In the genomic region with DNA sequence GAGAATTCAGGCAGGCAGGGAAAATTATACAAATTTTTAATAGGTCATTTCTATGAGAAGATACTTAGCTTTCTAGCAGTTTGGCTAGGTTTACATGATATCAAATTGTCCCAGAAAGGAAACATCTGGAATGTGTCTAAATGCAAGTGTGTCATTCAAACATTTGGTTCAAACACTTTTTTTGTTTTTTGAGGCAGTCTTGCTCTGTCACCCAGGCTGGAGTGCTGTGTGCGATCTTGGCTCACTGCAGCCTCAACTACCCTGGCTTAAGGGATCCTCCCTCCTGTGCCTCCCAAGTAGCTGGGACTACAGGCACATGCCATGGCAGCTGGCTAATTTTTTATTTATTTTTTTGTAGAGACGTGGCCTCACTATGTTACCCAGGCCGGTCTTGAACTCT, we compare ENCODE assay signal across 23 cellular contexts. TPM values are rescaled to one million over a fixed set of nuclear protein-coding genes. Genes with fewer than 3 reads are reported as not detected.
DNase-seq lines count a peak whose midpoint lies in the region; ATAC-seq and TF ChIP-seq lines count a peak whose summit lies in the region.
"Had no signal": no experiment of that assay in that cellular context is flagged by ENCODE, and none has a peak within 500 bp of the region (broad histone marks: within the 10 kb centered on the region; RNA-seq: fewer than 3 reads in every experiment).

No MANE protein-coding gene starts in this region.

- peak overlapping the region; percentile 46 to 60 for H3K27ac ChIP-seq in ascending aorta
- peak overlapping the region in 11 of 12 donors; percentile 14 to 80 (median 39) for H3K27ac ChIP-seq in heart left ventricle
- peak overlapping the region; percentile 64 to 67 for H3K27ac ChIP-seq in tibial artery
- H3K27ac ChIP-seq: hepatocyte, HL-60 had no signal

- no peak overlapping the region for H3K4me3 Mint-ChIP-seq in nephron
- H3K4me3 Mint-ChIP-seq: activated naive CD8-positive, alpha-beta T cell treated with anti-CD3 and anti-CD28 coated beads, Interleukin-2, amount 50 U/mL, for 24 hours; brain; CD4-positive, alpha-beta T cell; immature natural killer cell; T-helper 2 cell treated with Interferon-gamma antibody and Interleukin-4, amounts not matched to agents 5 μg/mL and 100 μg/mL, for 36 hours had no signal

- no peak for TF ChIP-seq CTCF in ascending aorta (IDR thresholded peaks at IDR 0.05)
- no peak for TF ChIP-seq CTCF in heart left ventricle (IDR thresholded peaks at IDR 0.05)
- TF ChIP-seq CTCF in nephron (IDR thresholded peaks at IDR 0.05; ENCODE audit: unreplicated experiment in 3 of 3), result no peak
- no peak for TF ChIP-seq CTCF in tibial artery (IDR thresholded peaks at IDR 0.05)

- H3K9me3 ChIP-seq in ascending aorta (no peaks in the 10 kb centered on the region), heart left ventricle (no peaks in the 10 kb centered on the region), tibial artery (no peaks in the 10 kb centered on the region)

- peaks cover 8% of the 10 kb centered on the region for H3K36me3 Mint-ChIP-seq in nephron (ENCODE audit: low read depth)
- H3K36me3 Mint-ChIP-seq: immature natural killer cell had no signal

- peaks cover 37% of the 10 kb centered on the region for H3K4me1 Mint-ChIP-seq in nephron
- H3K4me1 Mint-ChIP-seq: immature natural killer cell had no signal

- H3K36me3 ChIP-seq in ascending aorta, result peaks cover 73 to 82% of the 10 kb centered on the region in 2 donors
- H3K36me3 ChIP-seq in heart left ventricle, result peaks cover 0 to 68% (median 41%) of the 10 kb centered on the region in 9 donors
- H3K36me3 ChIP-seq in tibial artery, result peaks cover 40 to 68% (median 44%) of the 10 kb centered on the region in 3 donors

- H3K4me1 ChIP-seq in ascending aorta (peaks cover 13 to 30% of the 10 kb centered on the region in 2 donors), heart left ventricle (peaks cover 2 to 67% (median 44%) of the 10 kb centered on the region in 12 donors), tibial artery (peaks cover 0 to 77% (median 24%) of the 10 kb centered on the region in 4 donors)

- no peak overlapping the region for H3K4me3 ChIP-seq in ascending aorta
- no peak overlapping the region for H3K4me3 ChIP-seq in heart left ventricle
- no peak overlapping the region for H3K4me3 ChIP-seq in tibial artery
- H3K4me3 ChIP-seq: hepatocyte had no signal

- DNase-seq in ascending aorta (ENCODE audit: low spot score in 2 of 2) (no peak), heart left ventricle (no peak), tibial artery (no peak), NCI-H226 (no peak), NCI-H1930 (lab: John Stamatoyannopoulos, UW) (no peak), activated gamma-delta T cell treated with Interleukin-2 at 50 U/mL for 16 hours (no peak), NCI-H1417 treated with DMSO at 0.1 percent for 48 hours (lab: John Stamatoyannopoulos, UW) (no peak)
- DNase-seq: activated CD4-positive, alpha-beta T cell treated with anti-CD3 and anti-CD28 coated beads, Interleukin-2, amount 50 U/mL, for 4 hours; activated effector memory CD4-positive, alpha-beta T cell treated with Interleukin-2 at 50 U/mL for 16 hours; NCI-H1417; NCI-H526; occipital lobe; retina; RPMI8226 had no signal

- no peak for TF ChIP-seq POLR2A in heart left ventricle (IDR thresholded peaks at IDR 0.05)

- no peaks in the 10 kb centered on the region for H3K9me3 Mint-ChIP-seq in nephron
- H3K9me3 Mint-ChIP-seq: activated naive CD8-positive, alpha-beta T cell treated with anti-CD3 and anti-CD28 coated beads, Interleukin-2, amount 50 U/mL, for 24 hours; CD4-positive, alpha-beta T cell; immature natural killer cell; T-helper 2 cell treated with Interferon-gamma antibody and Interleukin-4, amounts not matched to agents 5 μg/mL and 100 μg/mL, for 36 hours had no signal

- H3K27ac Mint-ChIP-seq in nephron, result peak overlapping the region; percentile 62 to 85 (median 64)
- H3K27ac Mint-ChIP-seq: activated naive CD8-positive, alpha-beta T cell treated with anti-CD3 and anti-CD28 coated beads, Interleukin-2, amount 50 U/mL, for 24 hours; CD4-positive, alpha-beta T cell; immature natural killer cell; T-helper 2 cell treated with Interferon-gamma antibody and Interleukin-4, amounts not matched to agents 5 μg/mL and 100 μg/mL, for 36 hours had no signal

- 54 to 77% (median 76%) methylated on average over 3 of the region's 3 CpGs for WGBS in heart left ventricle, 4 donors

- intact Hi-C loops in ascending aorta (cut with DNase I), result no loop called here
- intact Hi-C loops in heart left ventricle (cut with DNase I), result no loop called here
- intact Hi-C loops in tibial artery (cut with DNase I; ENCODE audit: low total_unique reads), result no loop called here

- peak in 3 of 4 donors; percentile 35 to 68 (median 54) for ATAC-seq in heart left ventricle
- ATAC-seq: activated naive CD8-positive, alpha-beta T cell treated with anti-CD3 and anti-CD28 coated beads, Interleukin-2, amount 50 U/mL, for 24 hours had no signal

- H3K27me3 Mint-ChIP-seq in nephron (ENCODE audit: low read depth), result no peaks in the 10 kb centered on the region
- H3K27me3 Mint-ChIP-seq: activated naive CD8-positive, alpha-beta T cell treated with anti-CD3 and anti-CD28 coated beads, Interleukin-2, amount 50 U/mL, for 24 hours; CD4-positive, alpha-beta T cell had no signal

- H3K27me3 ChIP-seq in ascending aorta, result no peaks in the 10 kb centered on the region
- no peaks in the 10 kb centered on the region for H3K27me3 ChIP-seq in heart left ventricle
- H3K27me3 ChIP-seq in tibial artery, result no peaks in the 10 kb centered on the region
- H3K27me3 ChIP-seq: hepatocyte had no signal

RNA-seq across cellular contexts. Expression of a gene that starts 31.6 kb away (rescaled TPM):
- total RNA-seq in ascending aorta, result 830 TPM
- 100 to 1,000 TPM; 163 to 829 (median 250) TPM for total RNA-seq in heart left ventricle
- 100 to 1,000 TPM; 215 to 400 TPM for polyA plus RNA-seq in heart left ventricle
- total RNA-seq: CD4-positive, alpha-beta T cell; G401 had no signal
- polyA plus RNA-seq: immature natural killer cell had no signal
